23 cellular contexts compared by ENCODE assay signal in the genomic region with DNA sequence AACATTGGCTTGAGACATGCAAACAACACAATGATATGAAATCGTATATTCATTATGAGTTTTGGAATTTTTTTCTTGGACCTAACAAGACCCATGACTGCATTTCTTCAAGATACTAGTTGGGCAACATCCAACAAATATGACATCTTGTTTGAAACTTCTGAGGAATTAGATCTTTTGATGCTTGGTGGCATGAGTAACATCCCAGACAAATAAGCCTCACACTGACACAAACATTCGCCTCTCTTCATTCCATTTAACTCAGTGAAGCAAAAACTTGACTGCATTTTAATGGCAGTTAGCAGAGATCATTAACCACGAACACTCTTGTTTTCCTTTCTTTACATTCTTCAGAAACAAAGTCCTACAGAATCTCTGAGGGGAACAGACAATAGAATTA.
A peak's percentile ranks its signal among the peaks of the same experiment; 100 is the strongest.
DNase-seq lines count a peak whose midpoint lies in the region; ATAC-seq, FAIRE-seq and TF ChIP-seq lines count a peak whose summit lies in the region.
"Had no signal": no experiment of that assay in that cellular context is flagged by ENCODE, and none has a peak within 500 bp of the region (broad histone marks: within the 10 kb centered on the region; RNA-seq: fewer than 3 reads in every experiment).

No MANE protein-coding gene starts in this region.

- H4K8ac ChIP-seq in mesenchymal stem cell (ENCODE audit: low read length) = no peak overlapping the region

- CTCF ChIA-PET in A549 (lab: Yijun Ruan, JAX) = no interaction called here

- H3K14ac ChIP-seq in mesenchymal stem cell (ENCODE audit: low read length in 2 of 2) = no peak overlapping the region

- no peak overlapping the region for H2BK15ac ChIP-seq in mesenchymal stem cell (ENCODE audit: low read depth, poor library complexity, severe bottlenecking)

- no peak overlapping the region for H2BK120ac ChIP-seq in mesenchymal stem cell (ENCODE audit: low read depth, low read length)

- H3K4me1 ChIP-seq in A549 = peaks cover 9% of the 10 kb centered on the region; the same call in 2 of the 3 replicates
- H3K4me1 ChIP-seq in mesenchymal stem cell (ENCODE audit: control insufficient read depth, insufficient read depth, low read depth, low read length) = peaks cover 2% of the 10 kb centered on the region
- no peaks in the 10 kb centered on the region for H3K4me1 ChIP-seq in hepatocyte (ENCODE audit: insufficient read depth)
- H3K4me1 ChIP-seq: lower lobe of right lung, SJSA1, suprapubic skin had no signal

- H3K4me2 ChIP-seq in A549 (peak overlapping the region; percentile 54), mesenchymal stem cell (ENCODE audit: low read length, poor library complexity, severe bottlenecking) (no peak overlapping the region), hepatocyte (no peak overlapping the region)
- H3K4me2 ChIP-seq: PC-9 had no signal

- no peaks in the 10 kb centered on the region for H3K4me1 Mint-ChIP-seq in T-helper 17 cell
- H3K4me1 Mint-ChIP-seq: activated T-helper 17 cell treated with anti-CD3 and anti-CD28 coated beads, Interleukin-2, amount 50 U/mL, for 72 hours; naive thymus-derived CD4-positive, alpha-beta T cell had no signal

- no peak overlapping the region for H2BK5ac ChIP-seq in mesenchymal stem cell (ENCODE audit: low read depth, low read length, poor library complexity, severe bottlenecking)

- H3K9ac ChIP-seq in mesenchymal stem cell (ENCODE audit: low read length) = no peak overlapping the region

- TF ChIP-seq EP300 in A549 (IDR thresholded peaks at IDR 0.05) = no peak

- ATAC-seq in A549 (peak in 1 of 2 experiments; percentile 56; a peak in 2 of 6 replicates), T-helper 17 cell (no peak)
- ATAC-seq: activated T-helper 17 cell treated with anti-CD3 and anti-CD28 coated beads, Interleukin-2, amount 50 U/mL, for 72 hours; lower lobe of right lung; naive thymus-derived CD4-positive, alpha-beta T cell had no signal

- no peak for TF ChIP-seq POLR2A in A549 (IDR thresholded peaks at IDR 0.05; ENCODE audit: low read length)

- H3K4me3 ChIP-seq in A549 = no peak overlapping the region
- H3K4me3 ChIP-seq in epithelial cell of esophagus (ENCODE audit: low read length) = no peak overlapping the region
- H3K4me3 ChIP-seq in mesenchymal stem cell (ENCODE audit: insufficient read depth in 1 of 2, low read depth in 1 of 2, low read length in 2 of 2) = no peak overlapping the region
- H3K4me3 ChIP-seq in hepatocyte = no peak overlapping the region
- H3K4me3 ChIP-seq: lower lobe of right lung, PC-9, SJSA1, suprapubic skin had no signal

- POLR2A ChIA-PET in A549 (lab: Yijun Ruan, JAX) = no interaction called here

- WGBS in A549 (ENCODE audit: missing lambda C conversion rate) = 10% methylated on average over 3 of the region's 3 CpGs
- WGBS in mesenchymal stem cell = 73% methylated on average over 2 of the region's 3 CpGs
- 66% methylated on average over 3 of the region's 3 CpGs for WGBS in hepatocyte (ENCODE audit: low lambda C conversion rate, missing lambda C conversion rate)

- no peak overlapping the region for H3K27ac Mint-ChIP-seq in T-helper 17 cell
- H3K27ac Mint-ChIP-seq: activated T-helper 17 cell treated with anti-CD3 and anti-CD28 coated beads, Interleukin-2, amount 50 U/mL, for 72 hours; HFFc6; naive thymus-derived CD4-positive, alpha-beta T cell; progenitor cell of endocrine pancreas; T-helper 2 cell treated with Interferon-gamma antibody and Interleukin-4, amounts not matched to agents 5 μg/mL and 100 μg/mL, for 36 hours had no signal

- H3K36me3 ChIP-seq in mesenchymal stem cell (ENCODE audit: control insufficient read depth in 1 of 2, insufficient read depth in 2 of 2, low read depth in 1 of 2, low read length in 2 of 2) (no peaks in the 10 kb centered on the region), hepatocyte (replicated peaks; ENCODE audit: insufficient read depth, low read depth) (no peaks in the 10 kb centered on the region)
- H3K36me3 ChIP-seq: lower lobe of right lung, SJSA1, suprapubic skin had no signal

- H3K36me3 Mint-ChIP-seq in T-helper 17 cell (ENCODE audit: low read depth) = no peaks in the 10 kb centered on the region
- H3K36me3 Mint-ChIP-seq: naive thymus-derived CD4-positive, alpha-beta T cell had no signal

- no peak for TF ChIP-seq CTCF in A549 (IDR thresholded peaks at IDR 0.05)
- no peak for TF ChIP-seq CTCF in epithelial cell of esophagus (IDR thresholded peaks at IDR 0.05; ENCODE audit: insufficient read depth, low read depth, low read length, missing control alignments)
- TF ChIP-seq CTCF in hepatocyte (IDR thresholded peaks at IDR 0.05; ENCODE audit: poor library complexity) = no peak

- H3K27me3 Mint-ChIP-seq in T-helper 17 cell = no peaks in the 10 kb centered on the region
- H3K27me3 Mint-ChIP-seq: activated T-helper 17 cell treated with anti-CD3 and anti-CD28 coated beads, Interleukin-2, amount 50 U/mL, for 72 hours; naive thymus-derived CD4-positive, alpha-beta T cell; progenitor cell of endocrine pancreas had no signal

- no peak overlapping the region for H3K18ac ChIP-seq in mesenchymal stem cell (ENCODE audit: low read depth in 1 of 2, low read length in 2 of 2)

- H4K20me1 ChIP-seq in hepatocyte (ENCODE audit: insufficient read depth, poor library complexity, severe bottlenecking) = no peaks in the 10 kb centered on the region

- H2AFZ ChIP-seq in mesenchymal stem cell (ENCODE audit: low read depth, low read length) (no peak overlapping the region), hepatocyte (no peak overlapping the region)
- H2AFZ ChIP-seq: PC-9 had no signal

- peak; percentile 56 for FAIRE-seq in A549 (lab: Jason Lieb, UNC)
- FAIRE-seq: GM12892 had no signal

- no peak overlapping the region for H3K4ac ChIP-seq in mesenchymal stem cell (ENCODE audit: low read depth in 1 of 2, low read length in 2 of 2)

- H3K27me3 ChIP-seq in mesenchymal stem cell (ENCODE audit: control insufficient read depth in 1 of 2, insufficient read depth in 1 of 2, low read length in 2 of 2) (no peaks in the 10 kb centered on the region), hepatocyte (no peaks in the 10 kb centered on the region)
- H3K27me3 ChIP-seq: SJSA1, suprapubic skin had no signal

- no peak overlapping the region for H2AK5ac ChIP-seq in mesenchymal stem cell (ENCODE audit: low read length, severe bottlenecking)

- H3K79me2 ChIP-seq in hepatocyte = no peaks in the 10 kb centered on the region

- no peak for TF ChIP-seq RAD21 in A549 (conservative IDR thresholded peaks at IDR 0.05 in 1 of 2, IDR thresholded peaks at IDR 0.05 in 1 of 2)

- H3K9me3 ChIP-seq in A549 (no peaks in the 10 kb centered on the region), mesenchymal stem cell (ENCODE audit: control insufficient read depth, low read length) (no peaks in the 10 kb centered on the region), hepatocyte (ENCODE audit: low read depth) (no peaks in the 10 kb centered on the region), T-helper 17 cell (ENCODE audit: control insufficient read depth, low read length, poor library complexity, severe bottlenecking) (no peaks in the 10 kb centered on the region)
- H3K9me3 ChIP-seq: lower lobe of right lung, SJSA1, suprapubic skin had no signal

- no peak overlapping the region for H3K23ac ChIP-seq in mesenchymal stem cell (ENCODE audit: low read length in 2 of 2)

- DNase-seq in A549 (ENCODE audit: low read depth in 1 of 2, low spot score in 1 of 2) (peak in 1 of 2 experiments; percentile 60), M059J (ENCODE audit: low read depth) (peak; percentile 37), epithelial cell of esophagus (ENCODE audit: low read depth) (peak; percentile 8), mesenchymal stem cell (no peak), hepatocyte (ENCODE audit: low spot score) (no peak), AG08395 (ENCODE audit: low spot score) (no peak), pons (ENCODE audit: low spot score) (no peak), T-helper 17 cell (no peak)
- DNase-seq: 8988T; activated CD4-positive, alpha-beta T cell treated with anti-CD3 and anti-CD28 coated beads for 1 hour; HFFc6; lower lobe of right lung; naive thymus-derived CD4-positive, alpha-beta T cell; NCI-H1436; NCI-H2171 treated with DMSO at 0.1 percent for 48 hours; PC-9 had no signal

- peak overlapping the region in 1 of 2 experiments; percentile 59; a peak in 2 of 6 replicates for H3K27ac ChIP-seq in A549
- peak overlapping the region; percentile 89 for H3K27ac ChIP-seq in mesenchymal stem cell (ENCODE audit: low read length, poor library complexity, severe bottlenecking)
- no peak overlapping the region for H3K27ac ChIP-seq in hepatocyte
- H3K27ac ChIP-seq: C4-2B, lower lobe of right lung, PC-9, SJSA1, suprapubic skin had no signal

- no peaks in the 10 kb centered on the region for H3K9me2 ChIP-seq in hepatocyte (replicated peaks; ENCODE audit: insufficient read depth)

- no peak overlapping the region for H3K4me3 Mint-ChIP-seq in T-helper 17 cell
- H3K4me3 Mint-ChIP-seq: activated T-helper 17 cell treated with anti-CD3 and anti-CD28 coated beads, Interleukin-2, amount 50 U/mL, for 72 hours; HFFc6; naive thymus-derived CD4-positive, alpha-beta T cell; T-helper 2 cell treated with Interferon-gamma antibody and Interleukin-4, amounts not matched to agents 5 μg/mL and 100 μg/mL, for 36 hours had no signal

- no peak overlapping the region for H4K91ac ChIP-seq in mesenchymal stem cell (ENCODE audit: low read length)

- H2BK12ac ChIP-seq in mesenchymal stem cell (ENCODE audit: low read length in 2 of 2) = no peak overlapping the region

- H3K79me1 ChIP-seq in mesenchymal stem cell (replicated peaks; ENCODE audit: low read length, poor library complexity, severe bottlenecking) = no peaks in the 10 kb centered on the region

TF ChIP-seq in A549, 52 proteins besides CTCF, POLR2A, EP300 and RAD21:
- TF ChIP-seq JUNB (IDR thresholded peaks at IDR 0.05) (no peak), NFE2L2 (conservative IDR thresholded peaks at IDR 0.05; ENCODE audit: low read length) (no peak), GATA3 (IDR thresholded peaks at IDR 0.05; ENCODE audit: borderline replicate concordance) (peak; percentile 57; the same call in 1 of the 2 replicates), CEBPB (IDR thresholded peaks at IDR 0.05) (peak in 1 of 2 experiments; percentile 37; a peak in 1 of 4 replicates)

Comparison
In these comparisons a context has a peak if more than half of its experiments do, and no peak if none do; other contexts are left out.
1. DNase-seq: peak in M059J (single experiment) and epithelial cell of esophagus (single experiment); none in mesenchymal stem cell (single experiment), hepatocyte (single experiment), AG08395 (single experiment), pons (single experiment) and T-helper 17 cell (0 of 3).